10 cellular contexts compared by ENCODE assay signal in genomic region chr11:120565436-120566155, GRCh38. TPM values are rescaled to one million over a fixed set of nuclear protein-coding genes. Genes with fewer than 3 reads are reported as not detected.
DNase-seq lines count a peak whose midpoint lies in the region; ATAC-seq and TF ChIP-seq lines count a peak whose summit lies in the region.
"Had no signal": no experiment of that assay in that cellular context is flagged by ENCODE, and none has a peak within 500 bp of the region (broad histone marks: within the 10 kb centered on the region; RNA-seq: fewer than 3 reads in every experiment).

No MANE protein-coding gene starts in this region.

- CTCF ChIA-PET in mammary epithelial cell (lab: Charles Lee; ENCODE audit: low non-redundant PET): no interaction called here

- in situ Hi-C loops in mammary epithelial cell (cut with MboI; ENCODE audit: low sequenced_read_pairs in 2 of 2): no loop called here

- no peaks in the 10 kb centered on the region for H3K36me3 Mint-ChIP-seq in type B pancreatic cell

- peak overlapping the region; percentile 66 for H3K4me3 Mint-ChIP-seq in type B pancreatic cell
- H3K4me3 Mint-ChIP-seq: activated CD8-positive, alpha-beta T cell treated with anti-CD3 and anti-CD28 coated beads for 36 hours had no signal

- no peaks in the 10 kb centered on the region for H3K36me3 ChIP-seq in cardiac muscle cell
- H3K36me3 ChIP-seq in mammary epithelial cell (ENCODE audit: insufficient read depth, low read length): no peaks in the 10 kb centered on the region
- H3K36me3 ChIP-seq in mesodermal cell (ENCODE audit: control insufficient read depth, insufficient read depth, low read length): no peaks in the 10 kb centered on the region

- no peak overlapping the region for H3K9ac ChIP-seq in mammary epithelial cell (ENCODE audit: insufficient read depth, low read length)

- no peaks in the 10 kb centered on the region for H4K20me1 ChIP-seq in mammary epithelial cell (ENCODE audit: insufficient read depth, low read length)

- intact Hi-C loops in Right ventricle myocardium inferior (cut with DNase I): no loop called here
- intact Hi-C loops in mammary epithelial cell (cut with micrococcal nuclease): no loop called here

- ATAC-seq in Right ventricle myocardium inferior: no peak

- TF ChIP-seq CTCF in cardiac muscle cell (IDR thresholded peaks at IDR 0.05; ENCODE audit: low read depth, low read length) (no peak), mammary epithelial cell (conservative IDR thresholded peaks at IDR 0.05 in 1 of 2, IDR thresholded peaks at IDR 0.05 in 1 of 2; ENCODE audit: extremely low read depth in 1 of 2, insufficient read depth in 1 of 2, low read depth in 1 of 2, low read length in 2 of 2) (no peak), type B pancreatic cell (conservative IDR thresholded peaks at IDR 0.05) (no peak)

- H2AFZ ChIP-seq in mammary epithelial cell (ENCODE audit: low read depth, low read length): peak overlapping the region; percentile 81

- H3K27ac ChIP-seq in cardiac muscle cell (no peak overlapping the region), mammary epithelial cell (ENCODE audit: insufficient read depth, low read depth, low read length) (peak overlapping the region; percentile 3), mesodermal cell (ENCODE audit: low read depth, low read length, severe bottlenecking) (peak overlapping the region; percentile 70)

- no peaks in the 10 kb centered on the region for H3K9me3 Mint-ChIP-seq in type B pancreatic cell
- H3K9me3 Mint-ChIP-seq: activated CD8-positive, alpha-beta T cell treated with anti-CD3 and anti-CD28 coated beads for 36 hours had no signal

- dilution Hi-C loops in mammary epithelial cell (cut with HindIII; ENCODE audit: low sequenced_read_pairs): no loop called here

- peaks cover 13% of the 10 kb centered on the region for H3K4me1 Mint-ChIP-seq in type B pancreatic cell (ENCODE audit: unreplicated experiment)

- BruUV-seq in mammary epithelial cell (replicated peaks; lab: Mats Ljungman, UMichigan): no TSS peak

- peak overlapping the region; percentile 24 for H3K4me3 ChIP-seq in cardiac muscle cell
- H3K4me3 ChIP-seq in mammary epithelial cell (replicated peaks in 1 of 3; ENCODE audit: insufficient read depth in 1 of 3, low read depth in 2 of 3, low read length in 3 of 3): no peak overlapping the region
- no peak overlapping the region for H3K4me3 ChIP-seq in mesodermal cell (ENCODE audit: extremely low read depth, insufficient read depth, low read length, poor library complexity, severe bottlenecking)

- H3K27ac Mint-ChIP-seq in type B pancreatic cell: no peak overlapping the region
- H3K27ac Mint-ChIP-seq: activated CD8-positive, alpha-beta T cell treated with anti-CD3 and anti-CD28 coated beads for 36 hours had no signal

- peaks cover 7% of the 10 kb centered on the region for H3K4me1 ChIP-seq in cardiac muscle cell (ENCODE audit: low read depth)
- peaks cover 22% of the 10 kb centered on the region for H3K4me1 ChIP-seq in mammary epithelial cell (ENCODE audit: insufficient read depth, low read length)
- peaks cover 23% of the 10 kb centered on the region for H3K4me1 ChIP-seq in mesodermal cell (ENCODE audit: control insufficient read depth, insufficient read depth, low read length, poor library complexity, severe bottlenecking)

- H3K79me2 ChIP-seq in mammary epithelial cell (ENCODE audit: insufficient read depth, low read length): no peaks in the 10 kb centered on the region

- peaks cover 77% of the 10 kb centered on the region for H3K27me3 ChIP-seq in cardiac muscle cell
- peaks cover 2% of the 10 kb centered on the region for H3K27me3 ChIP-seq in mammary epithelial cell (ENCODE audit: insufficient read depth, low read length)

- DNase-seq in cardiac muscle cell (ENCODE audit: low read depth in 1 of 2, low spot score in 1 of 2) (no peak), Right ventricle myocardium inferior (ENCODE audit: missing footprints) (no peak), mammary epithelial cell (peak; percentile 36), type B pancreatic cell (ENCODE audit: extremely low spot score, unreplicated experiment) (no peak), NCI-H1105 treated with DMSO at 0.1 percent for 48 hours (lab: John Stamatoyannopoulos, UW) (no peak), SIG-M5 (lab: John Stamatoyannopoulos, UW) (no peak), DMS79 treated with DMSO at 0.1 percent for 48 hours (lab: John Stamatoyannopoulos, UW) (no peak)

- peaks cover 71% of the 10 kb centered on the region for H3K27me3 Mint-ChIP-seq in type B pancreatic cell

- 12% methylated on average over 14 of the region's 15 CpGs for WGBS in mammary epithelial cell (ENCODE audit: low coverage, missing lambda C conversion rate)
- 53 to 59% methylated on average over 11 to 12 of the region's 15 CpGs for WGBS in mesodermal cell (ENCODE audit: insufficient coverage in 2 of 2), 2 experiments

- H3K9me3 ChIP-seq in cardiac muscle cell (ENCODE audit: low read depth) (no peaks in the 10 kb centered on the region), mammary epithelial cell (replicated peaks; ENCODE audit: insufficient read depth, low read length) (no peaks in the 10 kb centered on the region), mesodermal cell (ENCODE audit: control insufficient read depth, low read length) (no peaks in the 10 kb centered on the region)

- H3K4me2 ChIP-seq in mammary epithelial cell (ENCODE audit: insufficient read depth, low read depth, low read length): peak overlapping the region; percentile 90

RNA-seq across cellular contexts. Expression of gene GRIK4, which starts 54.0 kb away (rescaled TPM):
- total RNA-seq in cardiac muscle cell: 0.11 and 0.45 TPM in 2 replicates
- polyA plus RNA-seq in cardiac muscle cell: 0.05 and 0.28 TPM in 2 replicates
- not detected for total RNA-seq in Right ventricle myocardium inferior
- not detected for total RNA-seq in mammary epithelial cell
- not detected for polyA plus RNA-seq in mammary epithelial cell
- not detected for polyA minus RNA-seq in mammary epithelial cell
- polyA plus RNA-seq in mesodermal cell (2013, experiment 1 of 2): 0.88 TPM
- 0.61 TPM for polyA plus RNA-seq in mesodermal cell (2013, experiment 2 of 2)
- total RNA-seq in type B pancreatic cell (ENCODE audit: low replicate concordance): 0.17 and 0.72 TPM in 2 replicates
- total RNA-seq: activated CD8-positive, alpha-beta T cell treated with anti-CD3 and anti-CD28 coated beads for 36 hours; RPMI7951 had no signal
